ENCODE assay signal across 1 cellular context in genomic region chr16:10862432-10862831, GRCh38.
TF ChIP-seq lines count a peak whose summit lies in the region.

No MANE protein-coding gene starts in this region.

TF ChIP-seq in SK-N-SH, 30 proteins besides CTCF, POLR2A, EP300 and RAD21 (continued from another document):
- TF ChIP-seq EZH2phosphoT487 (IDR thresholded peaks at IDR 0.05; ENCODE audit: borderline replicate concordance, low read depth) (no peak), RXRA (IDR thresholded peaks at IDR 0.05; ENCODE audit: borderline replicate concordance, low read depth) (no peak), USF2 (IDR thresholded peaks at IDR 0.05; ENCODE audit: borderline replicate concordance, low read depth, low read length) (no peak), ZBTB33 (IDR thresholded peaks at IDR 0.05; ENCODE audit: borderline replicate concordance, low read depth) (0 out of 2 replicates have a peak, but pooled peaks have one; percentile 27), GABPA (IDR thresholded peaks at IDR 0.05; ENCODE audit: low read depth) (no peak), CHD2 (IDR thresholded peaks at IDR 0.05; ENCODE audit: low read length, partially characterized antibody) (no peak), TCF12 (IDR thresholded peaks at IDR 0.05) (peak; percentile 73), GATA2 (CRISPR knock-in tag; IDR thresholded peaks at IDR 0.05) (no peak), SMC3 (IDR thresholded peaks at IDR 0.05; ENCODE audit: low read depth, low read length) (no peak), FOSL2 (IDR thresholded peaks at IDR 0.05; ENCODE audit: borderline replicate concordance, low read depth) (peak; percentile 73), POLR2AphosphoS5 (IDR thresholded peaks at IDR 0.05; ENCODE audit: low read depth, low read length) (no peak), IRF3 (IDR thresholded peaks at IDR 0.05; ENCODE audit: low read depth, low read length) (no peak), ELF1 (IDR thresholded peaks at IDR 0.05) (no peak), SIN3A (IDR thresholded peaks at IDR 0.05; ENCODE audit: borderline replicate concordance, low read depth, low read length) (no peak), NRF1 (IDR thresholded peaks at IDR 0.05; ENCODE audit: low read depth, low read length) (no peak), RFX5 (IDR thresholded peaks at IDR 0.05; ENCODE audit: low read length) (no peak), MXI1 (IDR thresholded peaks at IDR 0.05; ENCODE audit: low read depth, low read length) (no peak), JUND (IDR thresholded peaks at IDR 0.05) (peak; percentile 70), FOXJ3 (CRISPR knock-in tag; IDR thresholded peaks at IDR 0.05) (no peak), USF1 (IDR thresholded peaks at IDR 0.05; ENCODE audit: borderline replicate concordance, low read depth) (no peak), FOXM1 (IDR thresholded peaks at IDR 0.05; ENCODE audit: low read depth) (no peak), YY1 (IDR thresholded peaks at IDR 0.05; ENCODE audit: low read depth) (no peak)
